ENCODE assay signal across 1 cellular context in genomic region chr19:11505032-11505503, GRCh38.
TF ChIP-seq lines count a peak whose summit lies in the region.

No MANE protein-coding gene starts in this region.

TF ChIP-seq in endothelial cell of umbilical vein, 7 proteins besides CTCF, POLR2A, EP300 and RAD21 (continued from another document):
- no peak for TF ChIP-seq FOS (IDR thresholded peaks at IDR 0.05; ENCODE audit: borderline replicate concordance, insufficient read depth, low read length)
- TF ChIP-seq GATA2 (IDR thresholded peaks at IDR 0.05; ENCODE audit: insufficient read depth, insufficient read length, low read depth, low read length), result no peak
- no peak for TF ChIP-seq MYC (IDR thresholded peaks at IDR 0.05; ENCODE audit: low read depth, low read length)
- TF ChIP-seq EZH2 (IDR thresholded peaks at IDR 0.05; ENCODE audit: borderline replicate concordance, low read depth, low read length, severe bottlenecking), result no peak
- no peak for TF ChIP-seq POLR2AphosphoS5 (IDR thresholded peaks at IDR 0.05; ENCODE audit: insufficient read depth, low read depth, low read length)
